9 cellular contexts compared by ENCODE assay signal in the genomic region with DNA sequence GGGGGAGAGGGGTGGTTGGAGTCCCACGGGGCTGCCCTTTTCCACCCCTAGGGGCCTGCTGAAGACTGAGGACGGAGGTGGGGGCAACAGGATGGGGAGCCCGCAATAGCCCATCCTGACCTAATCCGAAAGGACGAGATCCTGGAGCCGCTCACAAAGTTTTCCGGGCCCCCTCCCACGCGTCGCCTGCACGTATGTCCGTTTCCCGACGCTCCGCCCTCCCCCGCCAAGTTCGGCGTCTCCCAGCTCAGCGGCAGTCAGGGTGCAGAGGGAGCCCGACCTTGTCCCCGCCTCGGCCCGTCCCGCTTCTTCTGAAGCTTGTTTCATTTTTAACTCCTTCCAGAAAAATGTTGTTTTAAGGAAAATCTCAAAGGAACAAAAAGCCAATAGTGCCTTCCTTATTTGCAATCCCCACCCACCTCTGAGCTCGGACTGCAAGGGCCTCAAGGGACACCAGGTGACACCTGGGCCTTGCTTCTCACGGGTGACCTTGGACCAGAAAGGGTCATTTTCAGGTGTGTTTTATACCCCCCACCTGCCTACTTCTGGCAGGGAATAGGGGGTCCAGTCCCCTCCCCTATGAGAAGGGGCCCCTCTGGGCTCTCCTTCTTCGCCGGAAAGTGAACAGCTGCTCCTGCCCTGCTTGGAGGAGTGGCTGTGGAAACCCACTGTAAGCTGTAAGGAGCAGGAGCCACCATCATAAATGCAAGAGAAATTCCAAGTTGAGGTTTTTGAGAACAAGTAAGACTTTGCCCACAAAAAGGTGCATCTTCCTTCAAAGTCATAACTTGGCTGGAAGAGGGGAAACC. TPM values are rescaled to one million over a fixed set of nuclear protein-coding genes. Genes with fewer than 3 reads are reported as not detected.
DNase-seq lines count a peak whose midpoint lies in the region; ATAC-seq and TF ChIP-seq lines count a peak whose summit lies in the region.
"Had no signal": no experiment of that assay in that cellular context is flagged by ENCODE, and none has a peak within 500 bp of the region (broad histone marks: within the 10 kb centered on the region; RNA-seq: fewer than 3 reads in every experiment).

No MANE protein-coding gene starts in this region.

- peaks cover 6% of the 10 kb centered on the region for H3K27me3 ChIP-seq in CD8-positive, alpha-beta T cell (ENCODE audit: insufficient read depth, low read length)
- peaks cover 55% of the 10 kb centered on the region for H3K27me3 ChIP-seq in RWPE2 (ENCODE audit: insufficient read depth, poor library complexity, severe bottlenecking)
- H3K27me3 ChIP-seq in gastroesophageal sphincter, result peaks cover 9% of the 10 kb centered on the region

- H3K4me3 ChIP-seq in CD8-positive, alpha-beta T cell (ENCODE audit: low read depth, low read length), result peak overlapping the region; percentile 15
- H3K4me3 ChIP-seq in RWPE2 (ENCODE audit: severe bottlenecking) (peak overlapping the region; percentile 2), gastroesophageal sphincter (peak overlapping the region; percentile 14 to 88)

- H3K36me3 ChIP-seq in CD8-positive, alpha-beta T cell (ENCODE audit: insufficient read depth, low read length), result no peaks in the 10 kb centered on the region
- H3K36me3 ChIP-seq in RWPE2 (ENCODE audit: low read depth) (no peaks in the 10 kb centered on the region), gastroesophageal sphincter (no peaks in the 10 kb centered on the region)

- no peak for TF ChIP-seq CTCF in CD8-positive, alpha-beta T cell (IDR thresholded peaks at IDR 0.05)
- TF ChIP-seq CTCF in RWPE2 (IDR thresholded peaks at IDR 0.05; ENCODE audit: poor library complexity, severe bottlenecking) (no peak), gastroesophageal sphincter (IDR thresholded peaks at IDR 0.05) (no peak), osteocyte (IDR thresholded peaks at IDR 0.05) (no peak), GM10266 (IDR thresholded peaks at IDR 0.05; ENCODE audit: control insufficient read depth, insufficient read depth, low read depth, missing control alignments) (no peak)

- DNase-seq in CD8-positive, alpha-beta T cell, result no peak
- no peak for DNase-seq in RWPE2 (ENCODE audit: low spot score)
- DNase-seq in osteocyte (ENCODE audit: extremely low spot score, unreplicated experiment), result no peak
- DNase-seq in cortex of kidney (lab: John Stamatoyannopoulos, UW), result no peak
- DNase-seq in GM10266 (ENCODE audit: extremely low spot score), result no peak
- no peak for DNase-seq in pons (ENCODE audit: low spot score)
- DNase-seq: T1000 had no signal

- no peak for TF ChIP-seq EP300 in gastroesophageal sphincter (IDR thresholded peaks at IDR 0.05)

- POLR2A ChIA-PET in CD8-positive, alpha-beta T cell (lab: Charles Lee), result no interaction called here

- no peak overlapping the region for H3K27ac Mint-ChIP-seq in CD8-positive, alpha-beta T cell
- peak overlapping the region; percentile 34 for H3K27ac Mint-ChIP-seq in osteocyte (ENCODE audit: unreplicated experiment)

- intact Hi-C loops in CD8-positive, alpha-beta T cell (cut with DNase I, micrococcal nuclease), result no loop called here

- peaks cover 18% of the 10 kb centered on the region for H3K4me1 ChIP-seq in CD8-positive, alpha-beta T cell (ENCODE audit: insufficient read depth, low read length)
- no peaks in the 10 kb centered on the region for H3K4me1 ChIP-seq in RWPE2 (ENCODE audit: insufficient read depth, poor library complexity, severe bottlenecking)
- peaks cover 0 to 30% (median 0%) of the 10 kb centered on the region in 3 donors for H3K4me1 ChIP-seq in gastroesophageal sphincter

- H3K4me3 Mint-ChIP-seq in CD8-positive, alpha-beta T cell, result peak overlapping the region; percentile 65
- H3K4me3 Mint-ChIP-seq in osteocyte (ENCODE audit: unreplicated experiment), result peak overlapping the region; percentile 66

- no peak overlapping the region for H3K27ac ChIP-seq in CD8-positive, alpha-beta T cell (ENCODE audit: low read depth, low read length)
- no peak overlapping the region for H3K27ac ChIP-seq in RWPE2 (ENCODE audit: poor library complexity, severe bottlenecking)
- H3K27ac ChIP-seq in gastroesophageal sphincter, result peak overlapping the region; percentile 22 to 98 (median 94)

- H3K36me3 Mint-ChIP-seq in CD8-positive, alpha-beta T cell, result no peaks in the 10 kb centered on the region
- H3K36me3 Mint-ChIP-seq in osteocyte (ENCODE audit: unreplicated experiment), result no peaks in the 10 kb centered on the region

- H3K9me3 Mint-ChIP-seq in CD8-positive, alpha-beta T cell, result no peaks in the 10 kb centered on the region
- no peaks in the 10 kb centered on the region for H3K9me3 Mint-ChIP-seq in osteocyte (ENCODE audit: unreplicated experiment)

- no peak for ATAC-seq in CD8-positive, alpha-beta T cell
- ATAC-seq in RWPE2 (ENCODE audit: low read depth) (no peak), gastroesophageal sphincter (no peak), HG02840 (IDR thresholded peaks at IDR 0.05; ENCODE audit: low FRiP score, unreplicated experiment) (no peak)

- 1 to 4% methylated on average over 15 to 22 of the region's 28 CpGs for WGBS in gastroesophageal sphincter (ENCODE audit: low coverage in 1 of 2), 2 donors

- CTCF ChIA-PET in CD8-positive, alpha-beta T cell (lab: Charles Lee), result no interaction called here

- peaks cover 25% of the 10 kb centered on the region for H3K27me3 Mint-ChIP-seq in CD8-positive, alpha-beta T cell (ENCODE audit: low read depth)
- peaks cover 8% of the 10 kb centered on the region for H3K27me3 Mint-ChIP-seq in osteocyte (ENCODE audit: unreplicated experiment)

- no peak for TF ChIP-seq POLR2A in gastroesophageal sphincter (IDR thresholded peaks at IDR 0.05)

- peaks cover 10% of the 10 kb centered on the region for H3K4me1 Mint-ChIP-seq in CD8-positive, alpha-beta T cell (ENCODE audit: low read depth)
- peaks cover 26% of the 10 kb centered on the region for H3K4me1 Mint-ChIP-seq in osteocyte (ENCODE audit: unreplicated experiment)

- H3K9me3 ChIP-seq in CD8-positive, alpha-beta T cell (ENCODE audit: low read length), result no peaks in the 10 kb centered on the region
- H3K9me3 ChIP-seq in RWPE2 (ENCODE audit: severe bottlenecking), result no peaks in the 10 kb centered on the region
- no peaks in the 10 kb centered on the region for H3K9me3 ChIP-seq in gastroesophageal sphincter

RNA-seq across cellular contexts. Expression of a gene that starts 3.4 kb away (rescaled TPM):
- total RNA-seq in CD8-positive, alpha-beta T cell, result not detected
- total RNA-seq in gastroesophageal sphincter, result 10 to 100 TPM in 1 of 4 donors, 1 to 10 TPM in 3; 7.0 to 19.7 (median 8.4) TPM
- 25.1 and 26.5 TPM in 2 replicates for total RNA-seq in osteocyte

Comparison
In these comparisons a context has a peak if more than half of its experiments do, and no peak if none do; other contexts are left out.
1. H3K27ac ChIP-seq: peak in gastroesophageal sphincter (4 of 4); none in CD8-positive, alpha-beta T cell (single experiment) and RWPE2 (single experiment).
2. RNA of a gene that starts 3.4 kb away (total RNA-seq): 25.1 to 26.5 TPM in osteocyte and 7.0 to 19.7 TPM in gastroesophageal sphincter; not detected in CD8-positive, alpha-beta T cell; every median in the first group is over 4 times any median in the second.
3. Peak in every context shown above with its lines, with median percentiles within 50 percentile points of each other: H3K4me3 ChIP-seq.